ENCODE assay signal across 8 cellular contexts in genomic region chr2:186590538-186591441, GRCh38. TPM values are rescaled to one million over a fixed set of nuclear protein-coding genes. Genes with fewer than 3 reads are reported as not detected.
A peak's percentile ranks its signal among the peaks of the same experiment; 100 is the strongest.
DNase-seq lines count a peak whose midpoint lies in the region; ATAC-seq, FAIRE-seq and TF ChIP-seq lines count a peak whose summit lies in the region.

No MANE protein-coding gene starts in this region.

- peak overlapping the region; percentile 81 for H3K27ac ChIP-seq in neutrophil

- TF ChIP-seq POLR2A in H54 (IDR thresholded peaks at IDR 0.05; ENCODE audit: low read depth, low read length), result no peak

- no peaks in the 10 kb centered on the region for H3K36me3 Mint-ChIP-seq in activated T-helper 17 cell treated with anti-CD3 and anti-CD28 coated beads, Interleukin-2, amount 50 U/mL, for 72 hours (ENCODE audit: low read depth)

- H3K4me3 Mint-ChIP-seq in activated T-helper 17 cell treated with anti-CD3 and anti-CD28 coated beads, Interleukin-2, amount 50 U/mL, for 72 hours, result peak overlapping the region; percentile 86

- H3K4me1 ChIP-seq in neutrophil (ENCODE audit: control insufficient read depth in 1 of 2, insufficient read depth in 1 of 2, low read depth in 1 of 2, low read length in 1 of 2), result peaks cover 16 to 18% of the 10 kb centered on the region in 2 experiments

- H3K4me1 Mint-ChIP-seq in activated T-helper 17 cell treated with anti-CD3 and anti-CD28 coated beads, Interleukin-2, amount 50 U/mL, for 72 hours, result peaks cover 11% of the 10 kb centered on the region

- peak; percentile 82 for FAIRE-seq in H54 (lab: Jason Lieb, UNC)

- H3K27me3 Mint-ChIP-seq in activated T-helper 17 cell treated with anti-CD3 and anti-CD28 coated beads, Interleukin-2, amount 50 U/mL, for 72 hours, result no peaks in the 10 kb centered on the region

- H3K27ac Mint-ChIP-seq in activated T-helper 17 cell treated with anti-CD3 and anti-CD28 coated beads, Interleukin-2, amount 50 U/mL, for 72 hours, result peak overlapping the region; percentile 83

- no peaks in the 10 kb centered on the region for H3K36me3 ChIP-seq in neutrophil

- DNase-seq in NCI-H2107 treated with DMSO at 0.1 percent for 48 hours (lab: John Stamatoyannopoulos, UW; ENCODE audit: unreplicated experiment) (peak; percentile 23), NCI-H2107 (lab: John Stamatoyannopoulos, UW) (no peak), H54 (ENCODE audit: insufficient read length, low spot score) (peak; percentile 21), NCI-H526 treated with DMSO at 0.1 percent for 48 hours (lab: John Stamatoyannopoulos, UW) (peak; percentile 67), glomerular visceral epithelial cell (ENCODE audit: extremely low spot score) (peak; percentile 50)

- TF ChIP-seq CTCF in neutrophil (IDR thresholded peaks at IDR 0.05), result no peak

- peak overlapping the region; percentile 63 to 74 for H3K4me3 ChIP-seq in neutrophil (ENCODE audit: low read depth in 1 of 2, low read length in 1 of 2)

- peak; percentile 38 for ATAC-seq in activated T-helper 17 cell treated with anti-CD3 and anti-CD28 coated beads, Interleukin-2, amount 50 U/mL, for 72 hours (replicated peaks)
- ATAC-seq in HG03196 (IDR thresholded peaks at IDR 0.05; ENCODE audit: unreplicated experiment), result no peak

- H3K27me3 ChIP-seq in neutrophil, result peaks cover 13% of the 10 kb centered on the region

- H3K9me3 ChIP-seq in neutrophil, result no peaks in the 10 kb centered on the region

- no peaks in the 10 kb centered on the region for H3K9me3 Mint-ChIP-seq in activated T-helper 17 cell treated with anti-CD3 and anti-CD28 coated beads, Interleukin-2, amount 50 U/mL, for 72 hours

RNA-seq across cellular contexts. Expression of gene ITGAV, which starts 0.9 kb away (rescaled TPM):
- 10 to 100 TPM; 10.0 to 12.1 TPM for total RNA-seq in activated T-helper 17 cell treated with anti-CD3 and anti-CD28 coated beads, Interleukin-2, amount 50 U/mL, for 72 hours
